8 cellular contexts compared by ENCODE assay signal in genomic region chr19:6862673-6863078, GRCh38. TPM values are rescaled to one million over a fixed set of nuclear protein-coding genes. Genes with fewer than 3 reads are reported as not detected.
DNase-seq lines count a peak whose midpoint lies in the region; ATAC-seq, FAIRE-seq and TF ChIP-seq lines count a peak whose summit lies in the region.

No MANE protein-coding gene starts in this region.

- WGBS in gastroesophageal sphincter (ENCODE audit: low coverage in 1 of 2), 2 donors = 0 to 2% methylated on average over 2 to 11 of the region's 16 CpGs
- WGBS in pancreas, 2 donors = 3% methylated on average over 16 of the region's 16 CpGs

- H3K4me3 ChIP-seq in CD4-positive, CD25-positive, alpha-beta regulatory T cell (ENCODE audit: low read depth, low read length) = peak overlapping the region; percentile 73
- H3K4me3 ChIP-seq in KMS-11 (IDR thresholded peaks at IDR 0.05; ENCODE audit: insufficient read depth, low read depth, low read length) (no peak overlapping the region), SJSA1 (no peak overlapping the region), gastroesophageal sphincter (peak overlapping the region in 1 of 2 donors; percentile 35), pancreas (peak overlapping the region in 2 of 4 donors; percentile 21 to 36), tibial artery (peak overlapping the region in 1 of 2 donors; percentile 32)

- H3K79me2 ChIP-seq in KMS-11 (ENCODE audit: insufficient read depth, low read depth) = no peaks in the 10 kb centered on the region

- peak; percentile 80 to 90 (median 87) for DNase-seq in CD4-positive, CD25-positive, alpha-beta regulatory T cell
- DNase-seq in SJSA1 (ENCODE audit: low read depth in 1 of 2, low spot score in 2 of 2) (peak; percentile 18 to 47), activated gamma-delta T cell treated with Interleukin-2 at 50 U/mL for 16 hours (peak; percentile 90), pancreas (peak; percentile 66 to 85 (median 77)), tibial artery (peak; percentile 79 to 86)

- H3K27me3 Mint-ChIP-seq in CD4-positive, CD25-positive, alpha-beta regulatory T cell = no peaks in the 10 kb centered on the region

- TF ChIP-seq POLR2A in gastroesophageal sphincter (IDR thresholded peaks at IDR 0.05) = no peak

- 0 out of 2 replicates have a peak overlapping the region, but pooled peaks have one; percentile 64 for H3K4me2 ChIP-seq in KMS-11

- H3K27ac Mint-ChIP-seq in CD4-positive, CD25-positive, alpha-beta regulatory T cell = peak overlapping the region; percentile 59 to 96 (median 72)

- FAIRE-seq in pancreas (lab: Jason Lieb, UNC) = no peak

- H4K20me1 ChIP-seq in KMS-11 (ENCODE audit: insufficient read depth) = no peaks in the 10 kb centered on the region

- peaks cover 6 to 19% (median 12%) of the 10 kb centered on the region in 4 donors for H3K4me1 Mint-ChIP-seq in CD4-positive, CD25-positive, alpha-beta regulatory T cell

- no peaks in the 10 kb centered on the region for H3K9me3 ChIP-seq in CD4-positive, CD25-positive, alpha-beta regulatory T cell (ENCODE audit: control insufficient read depth in 2 of 2, low read length in 2 of 2)
- H3K9me3 ChIP-seq in SJSA1 (replicated peaks) = peaks cover 3% of the 10 kb centered on the region; the same call in 1 of the 2 replicates
- H3K9me3 ChIP-seq in gastroesophageal sphincter = no peaks in the 10 kb centered on the region
- H3K9me3 ChIP-seq in pancreas = no peaks in the 10 kb centered on the region
- no peaks in the 10 kb centered on the region for H3K9me3 ChIP-seq in tibial artery

- peaks cover 8% of the 10 kb centered on the region for H3K4me1 ChIP-seq in CD4-positive, CD25-positive, alpha-beta regulatory T cell (ENCODE audit: control insufficient read depth, insufficient read depth, low read length, poor library complexity, severe bottlenecking)
- H3K4me1 ChIP-seq in KMS-11 (ENCODE audit: low read depth, poor library complexity, severe bottlenecking) (peaks cover 10% of the 10 kb centered on the region), SJSA1 (replicated peaks) (no peaks in the 10 kb centered on the region), gastroesophageal sphincter (peaks cover 0 to 9% (median 0%) of the 10 kb centered on the region in 3 donors), pancreas (peaks cover 0 to 3% (median 0%) of the 10 kb centered on the region in 3 donors), tibial artery (no peaks in the 10 kb centered on the region)

- peaks cover 0 to 1% (median 0%) of the 10 kb centered on the region in 7 donors for H3K9me3 Mint-ChIP-seq in CD4-positive, CD25-positive, alpha-beta regulatory T cell

- TF ChIP-seq CTCF in KMS-11 (conservative IDR thresholded peaks at IDR 0.05; ENCODE audit: low read depth, low read length) (peak; percentile 85), gastroesophageal sphincter (IDR thresholded peaks at IDR 0.05) (peak in 3 of 4 experiments; percentile 83 to 88 (median 84)), pancreas (IDR thresholded peaks at IDR 0.05) (peak; percentile 60 to 79 (median 69)), tibial artery (IDR thresholded peaks at IDR 0.05) (peak; percentile 75 to 77)

- intact Hi-C loops in pancreas (cut with DNase I) = loop anchor here in 1 of 3 donors (5.0 to 10.0 kb wide), 3 partner anchors 125 to 348 kb away; partner anchors contain the start of genes GPR108 and TRIP10
- intact Hi-C loops in tibial artery (cut with DNase I; ENCODE audit: low total_unique reads) = loop anchor here (5.0 to 10.0 kb wide), 2 partner anchors 128 to 230 kb away; partner anchors contain the start of genes GPR108 and TRIP10

- peak; percentile 86 to 88 for ATAC-seq in CD4-positive, CD25-positive, alpha-beta regulatory T cell (ENCODE audit: low read depth in 2 of 2)
- peak; percentile 69 for ATAC-seq in GM19395 (IDR thresholded peaks at IDR 0.05; ENCODE audit: unreplicated experiment)
- peak; percentile 76 for ATAC-seq in gastroesophageal sphincter
- ATAC-seq in pancreas = peak; percentile 88 to 97 (median 93)

- H3K4me3 Mint-ChIP-seq in CD4-positive, CD25-positive, alpha-beta regulatory T cell = peak overlapping the region; percentile 80 to 86 (median 83)

- no peaks in the 10 kb centered on the region for H3K36me3 ChIP-seq in CD4-positive, CD25-positive, alpha-beta regulatory T cell (ENCODE audit: control insufficient read depth, insufficient read depth, low read length)
- no peaks in the 10 kb centered on the region for H3K36me3 ChIP-seq in KMS-11 (ENCODE audit: insufficient read depth)
- H3K36me3 ChIP-seq in SJSA1 = no peaks in the 10 kb centered on the region
- no peaks in the 10 kb centered on the region for H3K36me3 ChIP-seq in gastroesophageal sphincter
- no peaks in the 10 kb centered on the region for H3K36me3 ChIP-seq in pancreas
- no peaks in the 10 kb centered on the region for H3K36me3 ChIP-seq in tibial artery

- H3K27ac ChIP-seq in CD4-positive, CD25-positive, alpha-beta regulatory T cell (ENCODE audit: insufficient read depth, low read length, poor library complexity, severe bottlenecking) = peak overlapping the region; percentile 41
- H3K27ac ChIP-seq in KMS-11 (no peak overlapping the region), SJSA1 (no peak overlapping the region), gastroesophageal sphincter (no peak overlapping the region), pancreas (peak overlapping the region in 1 of 4 donors; percentile 53), tibial artery (no peak overlapping the region)

- no peaks in the 10 kb centered on the region for H3K27me3 ChIP-seq in CD4-positive, CD25-positive, alpha-beta regulatory T cell (ENCODE audit: control insufficient read depth, insufficient read depth, low read length)
- no peaks in the 10 kb centered on the region; the same call in 1 of the 2 replicates for H3K27me3 ChIP-seq in KMS-11 (ENCODE audit: insufficient read depth, low read depth)
- H3K27me3 ChIP-seq in SJSA1 (replicated peaks) = no peaks in the 10 kb centered on the region
- peaks cover 64% of the 10 kb centered on the region for H3K27me3 ChIP-seq in gastroesophageal sphincter
- no peaks in the 10 kb centered on the region for H3K27me3 ChIP-seq in pancreas
- peaks cover 0 to 14% of the 10 kb centered on the region in 2 donors for H3K27me3 ChIP-seq in tibial artery

- no peak overlapping the region for H3K9ac ChIP-seq in KMS-11

- H2AFZ ChIP-seq in KMS-11 (ENCODE audit: low read depth) = peak overlapping the region; percentile 76; the same call in 1 of the 2 replicates

- H3K36me3 Mint-ChIP-seq in CD4-positive, CD25-positive, alpha-beta regulatory T cell = no peaks in the 10 kb centered on the region

- no peak for TF ChIP-seq EP300 in gastroesophageal sphincter (IDR thresholded peaks at IDR 0.05)

RNA-seq across cellular contexts. Expression of gene ADGRE1, which starts 24.7 kb away (rescaled TPM):
- 2.4 TPM for total RNA-seq in CD4-positive, CD25-positive, alpha-beta regulatory T cell
- polyA plus RNA-seq in CD4-positive, CD25-positive, alpha-beta regulatory T cell = 1 to 10 TPM in 3 of 4 donors, under 1 TPM in 1; 0.92 to 2.0 (median 1.2) TPM
- total RNA-seq in SJSA1 (2014; rRNA removed; shearing (Covaris generic)) = 0.16 TPM in 1 of 2 replicates, not detected in the other
- under 1 TPM in 1 of 4 donors, not detected in 3; 0.13 TPM for total RNA-seq in gastroesophageal sphincter
- under 1 TPM in 4 of 6 donors, not detected in 2; 0.14 to 0.73 (median 0.39) TPM for total RNA-seq in pancreas
- under 1 TPM in 1 of 2 donors, not detected in 1; 0.07 TPM for polyA plus RNA-seq in pancreas

Comparison
In these comparisons a context has a peak if more than half of its experiments do, and no peak if none do; other contexts are left out.
1. DNase-seq: peak in every context shown above with its lines; median percentile 90 in activated gamma-delta T cell treated with Interleukin-2 at 50 U/mL for 16 hours; 87 in CD4-positive, CD25-positive, alpha-beta regulatory T cell; 82 in tibial artery; 77 in pancreas; 32 in SJSA1.